ENCODE assay signal across 1 cellular context in the genomic region with DNA sequence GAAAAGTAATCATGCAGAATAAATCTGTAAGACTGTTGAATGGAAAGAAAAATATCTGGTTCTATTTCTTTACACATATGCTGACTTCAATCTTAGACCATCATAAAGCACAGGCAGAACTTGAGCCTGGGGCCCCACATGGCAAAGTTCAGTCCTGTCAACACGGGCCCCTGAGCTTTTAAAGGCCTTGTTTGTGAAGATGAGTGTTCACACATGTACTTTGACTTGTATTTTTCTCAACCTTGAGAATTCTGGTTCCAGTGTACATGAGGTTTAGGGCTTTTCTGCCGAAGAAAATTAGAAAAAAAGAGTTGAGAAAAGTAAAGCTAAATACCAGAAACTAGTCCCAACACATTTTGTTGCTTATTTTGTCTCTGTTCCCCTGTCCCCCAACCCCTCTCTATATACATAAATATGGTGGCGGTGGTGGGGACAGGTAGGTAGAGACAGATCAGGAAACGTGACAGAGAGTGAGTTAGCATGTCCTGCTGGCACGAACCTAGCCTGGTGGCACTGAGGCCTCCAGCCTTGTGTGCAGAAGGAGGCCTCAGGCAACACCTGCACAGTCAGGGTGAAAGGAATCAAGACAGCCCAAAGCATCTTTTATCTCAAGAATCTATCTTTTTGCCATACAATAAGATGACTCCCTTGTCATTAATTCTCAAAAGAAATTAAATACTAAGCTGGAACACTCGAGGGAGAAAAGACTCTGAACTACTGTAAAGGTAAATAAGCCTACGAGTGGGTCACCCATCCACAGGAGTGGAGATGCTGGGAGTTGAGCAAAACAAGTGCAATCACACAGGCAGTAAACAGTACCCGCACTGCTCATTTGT.
TF ChIP-seq lines count a peak whose summit lies in the region.

No MANE protein-coding gene starts in this region.

TF ChIP-seq in HepG2, 621 proteins besides CTCF, POLR2A, EP300 and RAD21 (continued from another document and continues in another):
- TF ChIP-seq ZNF770 (CRISPR knock-in tag; IDR thresholded peaks at IDR 0.05) (peak; percentile 16; the same call in 1 of the 2 replicates), HNRNPUL1 (IDR thresholded peaks at IDR 0.05; ENCODE audit: low read depth, low read length) (no peak), ZNF263 (CRISPR knock-in tag; IDR thresholded peaks at IDR 0.05) (no peak), DR1 (CRISPR knock-in tag; IDR thresholded peaks at IDR 0.05) (no peak), ZNF609 (CRISPR knock-in tag; IDR thresholded peaks at IDR 0.05; ENCODE audit: borderline replicate concordance) (peak; percentile 57; the same call in 1 of the 2 replicates), ZC3H13 (CRISPR knock-in tag; IDR thresholded peaks at IDR 0.05) (no peak), GABPB1 (CRISPR knock-in tag; IDR thresholded peaks at IDR 0.05) (no peak), JUN (CRISPR knock-in tag; IDR thresholded peaks at IDR 0.05) (peak; percentile 54; the same call in 1 of the 2 replicates), ZNF552 (CRISPR knock-in tag; IDR thresholded peaks at IDR 0.05; ENCODE audit: borderline replicate concordance) (no peak), NFE2 (CRISPR knock-in tag; IDR thresholded peaks at IDR 0.05) (no peak), ZNF616 (CRISPR knock-in tag; IDR thresholded peaks at IDR 0.05; ENCODE audit: low read depth) (no peak), MXD4 (CRISPR knock-in tag; IDR thresholded peaks at IDR 0.05) (peak; percentile 38; the same call in 1 of the 2 replicates), SMARCC2 (IDR thresholded peaks at IDR 0.05) (no peak; the same call in 1 of the 2 replicates), NR2F2 (IDR thresholded peaks at IDR 0.05; ENCODE audit: borderline replicate concordance, low read depth) (peak; percentile 80), ELF1 (CRISPR knock-in tag; IDR thresholded peaks at IDR 0.05) (no peak), GLI4 (CRISPR knock-in tag; IDR thresholded peaks at IDR 0.05; ENCODE audit: borderline replicate concordance) (no peak), XRCC5 (optimal IDR thresholded peaks at IDR 0.05; ENCODE audit: low read length) (no peak), KLF9 (CRISPR knock-in tag; IDR thresholded peaks at IDR 0.05; ENCODE audit: low read depth) (no peak), ZNF256 (CRISPR knock-in tag; conservative IDR thresholded peaks at IDR 0.05) (0 out of 2 replicates have a peak, but pooled peaks have one; percentile 26), MEIS1 (CRISPR knock-in tag; IDR thresholded peaks at IDR 0.05; ENCODE audit: borderline replicate concordance) (peak; percentile 44; the same call in 1 of the 2 replicates), BCL6 (CRISPR knock-in tag; IDR thresholded peaks at IDR 0.05) (peak; percentile 57; the same call in 1 of the 2 replicates), ZNF33B (CRISPR knock-in tag; IDR thresholded peaks at IDR 0.05) (0 out of 2 replicates have a peak, but pooled peaks have one; percentile 40), ZNF383 (CRISPR knock-in tag; IDR thresholded peaks at IDR 0.05; ENCODE audit: borderline replicate concordance) (no peak), RELA (CRISPR knock-in tag; IDR thresholded peaks at IDR 0.05) (no peak), MLXIP (CRISPR knock-in tag; IDR thresholded peaks at IDR 0.05; ENCODE audit: borderline replicate concordance) (no peak), FOSL2 (CRISPR knock-in tag; IDR thresholded peaks at IDR 0.05) (peak; percentile 85), CC2D1A (CRISPR knock-in tag; IDR thresholded peaks at IDR 0.05) (no peak), YEATS4 (CRISPR knock-in tag; IDR thresholded peaks at IDR 0.05; ENCODE audit: borderline replicate concordance) (no peak; the same call in 1 of the 2 replicates), ZNF670 (CRISPR knock-in tag; IDR thresholded peaks at IDR 0.05; ENCODE audit: borderline replicate concordance) (no peak), DMTF1 (CRISPR knock-in tag; IDR thresholded peaks at IDR 0.05) (no peak), TEAD3 (CRISPR knock-in tag; optimal IDR thresholded peaks at IDR 0.05; ENCODE audit: borderline replicate concordance) (peak; percentile 43), MAFK (conservative IDR thresholded peaks at IDR 0.05 in 1 of 2, IDR thresholded peaks at IDR 0.05 in 1 of 2; ENCODE audit: low read length in 2 of 2) (0 out of 4 replicates have a peak, but pooled peaks of 1 of the 2 experiments have one; percentile 0), ELF4 (CRISPR knock-in tag; IDR thresholded peaks at IDR 0.05; ENCODE audit: borderline replicate concordance) (no peak)
- TF ChIP-seq, protein P1, sequence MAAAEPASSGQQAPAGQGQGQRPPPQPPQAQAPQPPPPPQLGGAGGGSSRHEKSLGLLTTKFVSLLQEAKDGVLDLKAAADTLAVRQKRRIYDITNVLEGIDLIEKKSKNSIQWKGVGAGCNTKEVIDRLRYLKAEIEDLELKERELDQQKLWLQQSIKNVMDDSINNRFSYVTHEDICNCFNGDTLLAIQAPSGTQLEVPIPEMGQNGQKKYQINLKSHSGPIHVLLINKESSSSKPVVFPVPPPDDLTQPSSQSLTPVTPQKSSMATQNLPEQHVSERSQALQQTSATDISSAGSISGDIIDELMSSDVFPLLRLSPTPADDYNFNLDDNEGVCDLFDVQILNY (CRISPR knock-in tag; conservative IDR thresholded peaks at IDR 0.05) = no peak
- TF ChIP-seq, protein P2, sequence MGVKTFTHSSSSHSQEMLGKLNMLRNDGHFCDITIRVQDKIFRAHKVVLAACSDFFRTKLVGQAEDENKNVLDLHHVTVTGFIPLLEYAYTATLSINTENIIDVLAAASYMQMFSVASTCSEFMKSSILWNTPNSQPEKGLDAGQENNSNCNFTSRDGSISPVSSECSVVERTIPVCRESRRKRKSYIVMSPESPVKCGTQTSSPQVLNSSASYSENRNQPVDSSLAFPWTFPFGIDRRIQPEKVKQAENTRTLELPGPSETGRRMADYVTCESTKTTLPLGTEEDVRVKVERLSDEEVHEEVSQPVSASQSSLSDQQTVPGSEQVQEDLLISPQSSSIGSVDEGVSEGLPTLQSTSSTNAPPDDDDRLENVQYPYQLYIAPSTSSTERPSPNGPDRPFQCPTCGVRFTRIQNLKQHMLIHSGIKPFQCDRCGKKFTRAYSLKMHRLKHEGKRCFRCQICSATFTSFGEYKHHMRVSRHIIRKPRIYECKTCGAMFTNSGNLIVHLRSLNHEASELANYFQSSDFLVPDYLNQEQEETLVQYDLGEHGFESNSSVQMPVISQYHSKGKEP (CRISPR knock-in tag; IDR thresholded peaks at IDR 0.05) = no peak
- TF ChIP-seq, protein P3, sequence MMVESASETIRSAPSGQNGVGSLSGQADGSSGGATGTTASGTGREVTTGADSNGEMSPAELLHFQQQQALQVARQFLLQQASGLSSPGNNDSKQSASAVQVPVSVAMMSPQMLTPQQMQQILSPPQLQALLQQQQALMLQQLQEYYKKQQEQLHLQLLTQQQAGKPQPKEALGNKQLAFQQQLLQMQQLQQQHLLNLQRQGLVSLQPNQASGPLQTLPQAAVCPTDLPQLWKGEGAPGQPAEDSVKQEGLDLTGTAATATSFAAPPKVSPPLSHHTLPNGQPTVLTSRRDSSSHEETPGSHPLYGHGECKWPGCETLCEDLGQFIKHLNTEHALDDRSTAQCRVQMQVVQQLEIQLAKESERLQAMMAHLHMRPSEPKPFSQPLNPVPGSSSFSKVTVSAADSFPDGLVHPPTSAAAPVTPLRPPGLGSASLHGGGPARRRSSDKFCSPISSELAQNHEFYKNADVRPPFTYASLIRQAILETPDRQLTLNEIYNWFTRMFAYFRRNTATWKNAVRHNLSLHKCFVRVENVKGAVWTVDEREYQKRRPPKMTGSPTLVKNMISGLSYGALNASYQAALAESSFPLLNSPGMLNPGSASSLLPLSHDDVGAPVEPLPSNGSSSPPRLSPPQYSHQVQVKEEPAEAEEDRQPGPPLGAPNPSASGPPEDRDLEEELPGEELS (CRISPR knock-in tag; IDR thresholded peaks at IDR 0.05) = peak; percentile 89
- TF ChIP-seq, protein P4, sequence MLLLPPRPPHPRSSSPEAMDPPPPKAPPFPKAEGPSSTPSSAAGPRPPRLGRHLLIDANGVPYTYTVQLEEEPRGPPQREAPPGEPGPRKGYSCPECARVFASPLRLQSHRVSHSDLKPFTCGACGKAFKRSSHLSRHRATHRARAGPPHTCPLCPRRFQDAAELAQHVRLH (CRISPR knock-in tag; IDR thresholded peaks at IDR 0.05; ENCODE audit: borderline replicate concordance, low read depth) = no peak
- TF ChIP-seq, protein P5, sequence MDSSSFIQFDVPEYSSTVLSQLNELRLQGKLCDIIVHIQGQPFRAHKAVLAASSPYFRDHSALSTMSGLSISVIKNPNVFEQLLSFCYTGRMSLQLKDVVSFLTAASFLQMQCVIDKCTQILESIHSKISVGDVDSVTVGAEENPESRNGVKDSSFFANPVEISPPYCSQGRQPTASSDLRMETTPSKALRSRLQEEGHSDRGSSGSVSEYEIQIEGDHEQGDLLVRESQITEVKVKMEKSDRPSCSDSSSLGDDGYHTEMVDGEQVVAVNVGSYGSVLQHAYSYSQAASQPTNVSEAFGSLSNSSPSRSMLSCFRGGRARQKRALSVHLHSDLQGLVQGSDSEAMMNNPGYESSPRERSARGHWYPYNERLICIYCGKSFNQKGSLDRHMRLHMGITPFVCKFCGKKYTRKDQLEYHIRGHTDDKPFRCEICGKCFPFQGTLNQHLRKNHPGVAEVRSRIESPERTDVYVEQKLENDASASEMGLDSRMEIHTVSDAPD (CRISPR knock-in tag; IDR thresholded peaks at IDR 0.05) = 0 out of 2 replicates have a peak, but pooled peaks have one; percentile 27
